ENCODE assay signal across 21 cellular contexts in the genomic region with DNA sequence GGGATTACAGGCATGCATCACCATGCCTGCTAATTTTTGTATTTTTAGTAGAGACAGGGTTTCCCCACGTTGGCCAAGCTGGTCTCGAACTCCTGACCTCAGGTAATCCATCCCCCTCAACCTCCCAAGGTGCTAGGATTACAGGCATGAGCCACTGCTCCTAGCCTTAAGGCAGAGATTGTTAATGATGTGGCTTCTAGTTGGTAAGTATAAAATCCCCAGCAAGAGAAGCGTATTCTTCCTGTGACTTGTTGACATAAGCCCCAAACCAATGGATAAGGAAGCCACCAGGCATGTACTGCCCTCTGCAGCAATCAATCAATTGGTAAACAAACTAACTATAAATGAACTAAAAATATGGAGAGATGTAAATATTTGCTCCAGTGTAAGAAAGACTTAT.
"Had no signal": no experiment of that assay in that cellular context is flagged by ENCODE, and none has a peak within 500 bp of the region (broad histone marks: within the 10 kb centered on the region; RNA-seq: fewer than 3 reads in every experiment).

No MANE protein-coding gene starts in this region.

- H3K9me3 ChIP-seq: esophagus muscularis mucosa, gastroesophageal sphincter, left lung, lower lobe of right lung, ovary, suprapubic skin, thyroid gland had no signal

- H3K36me3 Mint-ChIP-seq: natural killer cell treated with Interleukin-12 subunit alpha and Interleukin-12 subunit beta and Interleukin-15 and Interleukin-18, amount 100 ng/mL, for 72 hours had no signal

- H3K36me3 ChIP-seq: esophagus muscularis mucosa, gastroesophageal sphincter, left lung, lower lobe of right lung, neural progenitor cell, ovary, suprapubic skin, thyroid gland had no signal

- H3K4me2 ChIP-seq: neural progenitor cell, smooth muscle cell had no signal

- H3K9me3 Mint-ChIP-seq: immature natural killer cell; memory B cell; natural killer cell treated with Interleukin-12 subunit alpha and Interleukin-12 subunit beta and Interleukin-15 and Interleukin-18, amount 100 ng/mL, for 72 hours; neural progenitor cell; stimulated activated effector memory CD8-positive, alpha-beta T cell treated with anti-CD3 and anti-CD28 coated beads, Interleukin-12 subunit alpha, Interleukin-12 subunit beta, amount 100 ng/mL, for 72 hours; type B pancreatic cell had no signal

- H3K27ac Mint-ChIP-seq: immature natural killer cell; memory B cell; natural killer cell treated with Interleukin-12 subunit alpha and Interleukin-12 subunit beta and Interleukin-15 and Interleukin-18, amount 100 ng/mL, for 72 hours; neural progenitor cell; stimulated activated effector memory CD8-positive, alpha-beta T cell treated with anti-CD3 and anti-CD28 coated beads, Interleukin-12 subunit alpha, Interleukin-12 subunit beta, amount 100 ng/mL, for 72 hours; type B pancreatic cell had no signal

- H2AFZ ChIP-seq: neural progenitor cell had no signal

- H3K4me1 Mint-ChIP-seq: memory B cell had no signal

- H3K4me1 ChIP-seq: left lung, lower lobe of right lung, suprapubic skin had no signal

- H3K9ac ChIP-seq: neural progenitor cell had no signal

- H3K4me3 Mint-ChIP-seq: immature natural killer cell; memory B cell; natural killer cell treated with Interleukin-12 subunit alpha and Interleukin-12 subunit beta and Interleukin-15 and Interleukin-18, amount 100 ng/mL, for 72 hours; neural progenitor cell; stimulated activated effector memory CD8-positive, alpha-beta T cell treated with anti-CD3 and anti-CD28 coated beads, Interleukin-12 subunit alpha, Interleukin-12 subunit beta, amount 100 ng/mL, for 72 hours; type B pancreatic cell had no signal

- H3K27me3 ChIP-seq: esophagus muscularis mucosa, gastroesophageal sphincter, left lung, neural progenitor cell, ovary, suprapubic skin, thyroid gland had no signal

- ATAC-seq: gastroesophageal sphincter; left lung; lower lobe of right lung; natural killer cell treated with Interleukin-12 subunit alpha and Interleukin-12 subunit beta and Interleukin-15 and Interleukin-18, amount 100 ng/mL, for 72 hours; stimulated activated effector memory CD8-positive, alpha-beta T cell treated with anti-CD3 and anti-CD28 coated beads, Interleukin-12 subunit alpha, Interleukin-12 subunit beta, amount 100 ng/mL, for 72 hours; stimulated activated naive CD8-positive, alpha-beta T cell treated with anti-CD3 and anti-CD28 coated beads, Interleukin-15, Interleukin-2, amounts not matched to agents 100 U/mL and 50 U/mL, for 24 hours had no signal

- H3K27ac ChIP-seq: epithelial cell of prostate, esophagus muscularis mucosa, gastroesophageal sphincter, left lung, lower lobe of right lung, neural progenitor cell, ovary, suprapubic skin, thyroid gland had no signal

- H3K4me3 ChIP-seq: esophagus muscularis mucosa, gastroesophageal sphincter, left lung, lower lobe of right lung, neural progenitor cell, ovary, smooth muscle cell, suprapubic skin, thyroid gland had no signal

- H3K27me3 Mint-ChIP-seq: memory B cell, type B pancreatic cell had no signal

- DNase-seq: effector memory CD4-positive, alpha-beta T cell; immature natural killer cell; left lung; lower lobe of right lung; midbrain; nucleus accumbens; ovary; right cardiac atrium; stimulated activated CD4-positive, alpha-beta T cell treated with anti-CD3 and anti-CD28 coated beads, Interleukin-2, amount 100 ng/mL, for 48 hours; stimulated activated naive CD8-positive, alpha-beta T cell treated with anti-CD3 and anti-CD28 coated beads, Interleukin-15, Interleukin-2, amounts not matched to agents 100 U/mL and 50 U/mL, for 24 hours; thyroid gland had no signal
